1 cellular context compared by ENCODE assay signal in genomic region chr6:4358414-4359107, GRCh38.
TF ChIP-seq lines count a peak whose summit lies in the region.

No MANE protein-coding gene starts in this region.

TF ChIP-seq in HepG2, 621 proteins besides CTCF, POLR2A, EP300 and RAD21 (continued from another document and continues in another):
- TF ChIP-seq POGK (CRISPR knock-in tag; conservative IDR thresholded peaks at IDR 0.05) (no peak), FOXM1 (CRISPR knock-in tag; IDR thresholded peaks at IDR 0.05) (no peak), DMAP1 (CRISPR knock-in tag; IDR thresholded peaks at IDR 0.05) (no peak), ZFYVE20 (CRISPR knock-in tag; IDR thresholded peaks at IDR 0.05; ENCODE audit: borderline replicate concordance, low read depth) (no peak), ZNF503 (CRISPR knock-in tag; IDR thresholded peaks at IDR 0.05) (no peak), MYC (CRISPR knock-in tag; IDR thresholded peaks at IDR 0.05; ENCODE audit: borderline replicate concordance) (no peak), NFE2L2 (IDR thresholded peaks at IDR 0.05; ENCODE audit: low read length) (peak; percentile 98), MAFF (IDR thresholded peaks at IDR 0.05; ENCODE audit: low read depth, low read length) (peak; percentile 83), ARID5B (CRISPR knock-in tag; IDR thresholded peaks at IDR 0.05) (0 out of 2 replicates have a peak, but pooled peaks have one; percentile 14), NCOR1 (IDR thresholded peaks at IDR 0.05; ENCODE audit: borderline replicate concordance, low read length) (no peak), ZNF644 (CRISPR knock-in tag; IDR thresholded peaks at IDR 0.05; ENCODE audit: low read depth) (peak; percentile 68; the same call in 1 of the 2 replicates), ZNF770 (CRISPR knock-in tag; IDR thresholded peaks at IDR 0.05) (no peak), SALL1 (CRISPR knock-in tag; IDR thresholded peaks at IDR 0.05) (no peak), EZH2 (conservative IDR thresholded peaks at IDR 0.05; ENCODE audit: low read depth, low read length) (no peak), GMEB1 (CRISPR knock-in tag; IDR thresholded peaks at IDR 0.05; ENCODE audit: borderline replicate concordance) (no peak), MXD4 (CRISPR knock-in tag; IDR thresholded peaks at IDR 0.05) (no peak), USF2 (IDR thresholded peaks at IDR 0.05; ENCODE audit: low read depth, low read length) (peak; percentile 15; the same call in 1 of the 2 replicates), USF2 (CRISPR knock-in tag; IDR thresholded peaks at IDR 0.05; ENCODE audit: borderline replicate concordance) (no peak), MAFK (conservative IDR thresholded peaks at IDR 0.05 in 1 of 2, IDR thresholded peaks at IDR 0.05 in 1 of 2; ENCODE audit: low read length in 2 of 2) (peak; percentile 75 to 93), NFE2 (CRISPR knock-in tag; IDR thresholded peaks at IDR 0.05) (peak; percentile 95), HOXA7 (CRISPR knock-in tag; IDR thresholded peaks at IDR 0.05) (no peak), ZBTB26 (CRISPR knock-in tag; IDR thresholded peaks at IDR 0.05; ENCODE audit: borderline replicate concordance) (no peak), ZNF737 (CRISPR knock-in tag; IDR thresholded peaks at IDR 0.05; ENCODE audit: borderline replicate concordance) (no peak), LCORL (IDR thresholded peaks at IDR 0.05) (peak; percentile 8; the same call in 1 of the 2 replicates), LCORL (CRISPR knock-in tag; IDR thresholded peaks at IDR 0.05) (no peak), SMAD9 (CRISPR knock-in tag; IDR thresholded peaks at IDR 0.05) (no peak), NFIB (CRISPR knock-in tag; IDR thresholded peaks at IDR 0.05; ENCODE audit: borderline replicate concordance) (no peak), ZNF816 (CRISPR knock-in tag; IDR thresholded peaks at IDR 0.05; ENCODE audit: borderline replicate concordance) (no peak), ZBTB39 (CRISPR knock-in tag; IDR thresholded peaks at IDR 0.05) (no peak), EHMT2 (IDR thresholded peaks at IDR 0.05; ENCODE audit: borderline replicate concordance, low read depth, low read length) (no peak), FOSL1 (CRISPR knock-in tag; IDR thresholded peaks at IDR 0.05; ENCODE audit: borderline replicate concordance) (peak; percentile 59; the same call in 1 of the 2 replicates), TCF12 (IDR thresholded peaks at IDR 0.05) (no peak), TCF12 (CRISPR knock-in tag; IDR thresholded peaks at IDR 0.05) (no peak), ZNF577 (CRISPR knock-in tag; IDR thresholded peaks at IDR 0.05; ENCODE audit: borderline replicate concordance, low read depth) (no peak), ZNF432 (CRISPR knock-in tag; IDR thresholded peaks at IDR 0.05; ENCODE audit: borderline replicate concordance) (no peak), ZNF431 (CRISPR knock-in tag; IDR thresholded peaks at IDR 0.05; ENCODE audit: borderline replicate concordance, low read depth) (no peak), HNF4G (IDR thresholded peaks at IDR 0.05; ENCODE audit: borderline replicate concordance, low read depth, low read length) (no peak), HNF4G (CRISPR knock-in tag; IDR thresholded peaks at IDR 0.05; ENCODE audit: borderline replicate concordance, low read depth) (no peak), MEF2D (CRISPR knock-in tag; IDR thresholded peaks at IDR 0.05) (no peak), MLXIP (CRISPR knock-in tag; IDR thresholded peaks at IDR 0.05; ENCODE audit: borderline replicate concordance) (no peak)
